Comparison of ENCODE assay signal across 28 cellular contexts in genomic region chr1:242005866-242006565, GRCh38. TPM values are rescaled to one million over a fixed set of nuclear protein-coding genes. Genes with fewer than 3 reads are reported as not detected.
DNase-seq lines count a peak whose midpoint lies in the region; ATAC-seq, FAIRE-seq and TF ChIP-seq lines count a peak whose summit lies in the region.
"Had no signal": no experiment of that assay in that cellular context is flagged by ENCODE, and none has a peak within 500 bp of the region (broad histone marks: within the 10 kb centered on the region; RNA-seq: fewer than 3 reads in every experiment).

No MANE protein-coding gene starts in this region.

- no peak for TF ChIP-seq EP300 in A549 (IDR thresholded peaks at IDR 0.05)

- peaks cover 26% of the 10 kb centered on the region for H3K4me1 Mint-ChIP-seq in HFFc6 (ENCODE audit: low read depth)
- H3K4me1 Mint-ChIP-seq: activated T-helper 17 cell treated with anti-CD3 and anti-CD28 coated beads, Interleukin-2, amount 50 U/mL, for 72 hours had no signal

- no peak overlapping the region for H4K91ac ChIP-seq in mesenchymal stem cell (ENCODE audit: low read length)

- H3K27me3 ChIP-seq in mesenchymal stem cell (ENCODE audit: control insufficient read depth in 1 of 2, insufficient read depth in 1 of 2, low read length in 2 of 2): no peaks in the 10 kb centered on the region
- H3K27me3 ChIP-seq: BE2C, right atrium auricular region had no signal

- no peak for DNase-seq in A549 (ENCODE audit: low read depth in 1 of 2, low spot score in 1 of 2)
- peak; percentile 58 for DNase-seq in HFFc6
- no peak for DNase-seq in mesenchymal stem cell
- DNase-seq in DMS 273 (lab: John Stamatoyannopoulos, UW; ENCODE audit: unreplicated experiment): no peak
- no peak for DNase-seq in NCI-H146 (lab: John Stamatoyannopoulos, UW)
- DNase-seq: activated CD8-positive, alpha-beta memory T cell treated with anti-CD3 and anti-CD28 coated beads, Interleukin-2, amount 50 U/mL, for 4 hours; BE2C; COR-L47; effector memory CD4-positive, alpha-beta T cell; kidney; NCI-H1092 treated with DMSO at 0.1 percent for 48 hours; NCI-H2029; NCI-H446 treated with DMSO at 0.1 percent for 48 hours; NK-92 treated with Interleukin-12 subunit alpha and Interleukin-12 subunit beta, amount 100 ng/mL, for 24 hours; stimulated activated CD4-positive, alpha-beta T cell treated with anti-CD3 and anti-CD28 coated beads, Interleukin-4, amount 100 ng/mL, for 4 hours; stimulated activated naive CD8-positive, alpha-beta T cell treated with anti-CD3 and anti-CD28 coated beads, Interleukin-15, Interleukin-2, amounts not matched to agents 100 U/mL and 50 U/mL, for 24 hours; T-helper 9 cell had no signal

- H3K4ac ChIP-seq in mesenchymal stem cell (ENCODE audit: low read depth in 1 of 2, low read length in 2 of 2): no peak overlapping the region

- H3K4me2 ChIP-seq in A549 (0 out of 3 replicates have a peak overlapping the region, but pooled peaks have one; percentile 2), mesenchymal stem cell (ENCODE audit: low read length, poor library complexity, severe bottlenecking) (no peak overlapping the region)

- H3K4me1 ChIP-seq in A549: 0 out of 3 replicates have a peak, but pooled peaks cover 16% of the 10 kb centered on the region
- H3K4me1 ChIP-seq in mesenchymal stem cell (ENCODE audit: control insufficient read depth, insufficient read depth, low read depth, low read length): peaks cover 2% of the 10 kb centered on the region
- H3K4me1 ChIP-seq: right atrium auricular region had no signal

- H3K27ac ChIP-seq in A549: no peak overlapping the region
- peak overlapping the region; percentile 62 for H3K27ac ChIP-seq in mesenchymal stem cell (ENCODE audit: low read length, poor library complexity, severe bottlenecking)
- H3K27ac ChIP-seq: right atrium auricular region had no signal

- H3K14ac ChIP-seq in mesenchymal stem cell (ENCODE audit: low read length in 2 of 2): no peak overlapping the region

- H3K18ac ChIP-seq in mesenchymal stem cell (ENCODE audit: low read depth in 1 of 2, low read length in 2 of 2): no peak overlapping the region

- H3K27me3 Mint-ChIP-seq in HFFc6 (ENCODE audit: insufficient read depth): peaks cover 2% of the 10 kb centered on the region
- H3K27me3 Mint-ChIP-seq: activated T-helper 17 cell treated with anti-CD3 and anti-CD28 coated beads, Interleukin-2, amount 50 U/mL, for 72 hours had no signal

- H3K9me3 Mint-ChIP-seq in HFFc6: no peaks in the 10 kb centered on the region
- H3K9me3 Mint-ChIP-seq: activated naive CD4-positive, alpha-beta T cell treated with anti-CD3 and anti-CD28 coated beads, Interleukin-2, amount 50 U/mL, for 72 hours; activated T-helper 17 cell treated with anti-CD3 and anti-CD28 coated beads, Interleukin-2, amount 50 U/mL, for 72 hours had no signal

- no peak overlapping the region for H2AFZ ChIP-seq in mesenchymal stem cell (ENCODE audit: low read depth, low read length)

- WGBS in A549 (ENCODE audit: missing lambda C conversion rate): 78% methylated on average over 5 of the region's 5 CpGs
- 90% methylated on average over 2 of the region's 5 CpGs for WGBS in mesenchymal stem cell

- POLR2A ChIA-PET in A549 (lab: Yijun Ruan, JAX): no interaction called here

- CTCF ChIA-PET in A549 (lab: Yijun Ruan, JAX): interaction anchor here (6.8 kb wide), 1 partner anchor 8 kb away, joined by 42 read pairs; the partner anchor contains the start of gene MAP1LC3C

- H2BK12ac ChIP-seq in mesenchymal stem cell (ENCODE audit: low read length in 2 of 2): no peak overlapping the region

- no peak overlapping the region for H3K23ac ChIP-seq in mesenchymal stem cell (ENCODE audit: low read length in 2 of 2)

- no peak overlapping the region for H2AK5ac ChIP-seq in mesenchymal stem cell (ENCODE audit: low read length, severe bottlenecking)

- H2BK120ac ChIP-seq in mesenchymal stem cell (ENCODE audit: low read depth, low read length): no peak overlapping the region

- H3K9ac ChIP-seq in mesenchymal stem cell (ENCODE audit: low read length): no peak overlapping the region

- no peak overlapping the region for H2BK15ac ChIP-seq in mesenchymal stem cell (ENCODE audit: low read depth, poor library complexity, severe bottlenecking)

- no peaks in the 10 kb centered on the region for H3K36me3 ChIP-seq in mesenchymal stem cell (ENCODE audit: control insufficient read depth in 1 of 2, insufficient read depth in 2 of 2, low read depth in 1 of 2, low read length in 2 of 2)
- H3K36me3 ChIP-seq: BE2C, right atrium auricular region had no signal

- no peak overlapping the region for H3K4me3 ChIP-seq in A549
- H3K4me3 ChIP-seq in mesenchymal stem cell (ENCODE audit: insufficient read depth in 1 of 2, low read depth in 1 of 2, low read length in 2 of 2): no peak overlapping the region
- H3K4me3 ChIP-seq: right atrium auricular region had no signal

- TF ChIP-seq POLR2A in A549 (IDR thresholded peaks at IDR 0.05; ENCODE audit: low read length): no peak

- peak overlapping the region; percentile 10; the same call in 1 of the 2 replicates for H3K4me3 Mint-ChIP-seq in HFFc6
- H3K4me3 Mint-ChIP-seq: activated T-helper 17 cell treated with anti-CD3 and anti-CD28 coated beads, Interleukin-2, amount 50 U/mL, for 72 hours; WTC11 had no signal

- H3K27ac Mint-ChIP-seq in HFFc6: peak overlapping the region; percentile 14; the same call in 1 of the 2 replicates
- H3K27ac Mint-ChIP-seq: activated naive CD4-positive, alpha-beta T cell treated with anti-CD3 and anti-CD28 coated beads, Interleukin-2, amount 50 U/mL, for 72 hours; activated T-helper 17 cell treated with anti-CD3 and anti-CD28 coated beads, Interleukin-2, amount 50 U/mL, for 72 hours; WTC11 had no signal

- H3K36me3 Mint-ChIP-seq in HFFc6 (ENCODE audit: low read depth): no peaks in the 10 kb centered on the region
- H3K36me3 Mint-ChIP-seq: activated naive CD4-positive, alpha-beta T cell treated with anti-CD3 and anti-CD28 coated beads, Interleukin-2, amount 50 U/mL, for 72 hours; WTC11 had no signal

- H3K79me1 ChIP-seq in mesenchymal stem cell (replicated peaks; ENCODE audit: low read length, poor library complexity, severe bottlenecking): no peaks in the 10 kb centered on the region

- ATAC-seq in A549 (peak; percentile 27 to 30; a peak in 4 of 6 replicates), SK-N-SH treated with all-trans-retinoic acid at 6 μM for 48 hours (peak; percentile 78), GM18868 (IDR thresholded peaks at IDR 0.05; ENCODE audit: unreplicated experiment) (no peak), GM18870 (IDR thresholded peaks at IDR 0.05; ENCODE audit: unreplicated experiment) (no peak)
- ATAC-seq: activated naive CD4-positive, alpha-beta T cell treated with anti-CD3 and anti-CD28 coated beads, Interleukin-2, amount 50 U/mL, for 72 hours; activated T-helper 17 cell treated with anti-CD3 and anti-CD28 coated beads, Interleukin-2, amount 50 U/mL, for 72 hours; esophagus mucosa; stimulated activated naive CD8-positive, alpha-beta T cell treated with anti-CD3 and anti-CD28 coated beads, Interleukin-15, Interleukin-2, amounts not matched to agents 100 U/mL and 50 U/mL, for 24 hours; WTC11 had no signal

- TF ChIP-seq CTCF in A549 (IDR thresholded peaks at IDR 0.05): no peak
- TF ChIP-seq CTCF in HFFc6 (IDR thresholded peaks at IDR 0.05): no peak

- no peak overlapping the region for H2BK5ac ChIP-seq in mesenchymal stem cell (ENCODE audit: low read depth, low read length, poor library complexity, severe bottlenecking)

- H4K8ac ChIP-seq in mesenchymal stem cell (ENCODE audit: low read length): no peak overlapping the region

- no peak for TF ChIP-seq RAD21 in A549 (conservative IDR thresholded peaks at IDR 0.05 in 1 of 2, IDR thresholded peaks at IDR 0.05 in 1 of 2)

- H3K9me3 ChIP-seq in A549 (no peaks in the 10 kb centered on the region), mesenchymal stem cell (ENCODE audit: control insufficient read depth, low read length) (no peaks in the 10 kb centered on the region)
- H3K9me3 ChIP-seq: BE2C, right atrium auricular region had no signal

- no peak for FAIRE-seq in A549 (lab: Jason Lieb, UNC)
- FAIRE-seq: A204.1, kidney had no signal

TF ChIP-seq in A549, 52 proteins besides CTCF, POLR2A, EP300 and RAD21 (continues in another document):
- TF ChIP-seq MYC (IDR thresholded peaks at IDR 0.05; ENCODE audit: borderline replicate concordance, low read length) (no peak), ZC3H11A (IDR thresholded peaks at IDR 0.05) (no peak)

TF ChIP-seq in SK-N-SH treated with all-trans-retinoic acid at 6 μM for 48 hours, 23 proteins besides CTCF, POLR2A, EP300 and RAD21:
- TF ChIP-seq OSR1 (CRISPR knock-in tag; IDR thresholded peaks at IDR 0.05) (no peak), TOX (CRISPR knock-in tag; IDR thresholded peaks at IDR 0.05; ENCODE audit: borderline replicate concordance) (0 out of 2 replicates have a peak, but pooled peaks have one; percentile 31)
TF ChIP-seq in SK-N-SH treated with all-trans-retinoic acid at 6 μM for 48 hours: peak in this region for 1.

RNA-seq across cellular contexts. Expression of gene MAP1LC3C, which starts 7.1 kb away (rescaled TPM):
- polyA plus RNA-seq in A549 (2011; rRNA removed): 0.20 and 0.23 TPM in 2 replicates
- polyA plus RNA-seq in A549 (2012; cell fraction: cytosol; rRNA removed): 0.10 and 0.16 TPM in 2 replicates
- 0.12 and 0.34 TPM in 2 replicates for polyA plus RNA-seq in A549 (2012; cell fraction: nucleus; rRNA removed)
- 0.13 to 0.21 TPM (median 0.16 TPM) in 3 replicates for polyA plus RNA-seq in A549 (2017; fragmentation: RNase III; extraction: RNeasy Plus Mini Kit Qiagen cat#74134 plus additional on column Dnase treatment)
- polyA minus RNA-seq in A549 (2011; rRNA and poly(A)+ RNA removed): 0.44 TPM in 1 of 2 replicates, not detected in the other
- total RNA-seq in HFFc6 (2021; fragmentation: NEBNext Ultra II Directional; extraction: Animal tissue kit (Norgen Biotek cat#: 25700)): not detected
- not detected for polyA plus RNA-seq in mesenchymal stem cell (2013, experiment 1 of 2)
- 0.04 TPM for polyA plus RNA-seq in mesenchymal stem cell (2013, experiment 2 of 2)
- total RNA-seq: activated naive CD4-positive, alpha-beta T cell treated with anti-CD3 and anti-CD28 coated beads, Interleukin-2, amount 50 U/mL, for 72 hours; activated T-helper 17 cell treated with anti-CD3 and anti-CD28 coated beads, Interleukin-2, amount 50 U/mL, for 72 hours; esophagus mucosa; right atrium auricular region had no signal

RNA-seq across cellular contexts. Expression of gene BECN2, which starts 48.4 kb away (rescaled TPM):
- polyA plus RNA-seq in A549 (2011; rRNA removed) (not detected in 2 replicates), A549 (2017; fragmentation: RNase III; extraction: RNeasy Plus Mini Kit Qiagen cat#74134 plus additional on column Dnase treatment) (not detected in 3 replicates)
- not detected in 2 replicates for polyA plus RNA-seq in A549 (2012; cell fraction: cytosol; rRNA removed)
- polyA plus RNA-seq in A549 (2012; cell fraction: nucleus; rRNA removed): 0.04 TPM in 1 of 2 replicates, not detected in the other
- not detected in 2 replicates for polyA minus RNA-seq in A549 (2011; rRNA and poly(A)+ RNA removed)
- not detected for total RNA-seq in HFFc6 (2021; fragmentation: NEBNext Ultra II Directional; extraction: Animal tissue kit (Norgen Biotek cat#: 25700))
- not detected for polyA plus RNA-seq in mesenchymal stem cell (2013, experiment 1 of 2)
- not detected for polyA plus RNA-seq in mesenchymal stem cell (2013, experiment 2 of 2)
- total RNA-seq: activated naive CD4-positive, alpha-beta T cell treated with anti-CD3 and anti-CD28 coated beads, Interleukin-2, amount 50 U/mL, for 72 hours; activated T-helper 17 cell treated with anti-CD3 and anti-CD28 coated beads, Interleukin-2, amount 50 U/mL, for 72 hours; esophagus mucosa; kidney; lung microvascular endothelial cell; omental fat pad; right atrium auricular region; WTC11 had no signal

Comparison
In these comparisons a context has a peak if more than half of its experiments do, and no peak if none do; other contexts are left out.
1. ATAC-seq: peak in A549 (2 of 2) and SK-N-SH treated with all-trans-retinoic acid at 6 μM for 48 hours (single experiment); none in GM18868 (single experiment) and GM18870 (single experiment).